18 cellular contexts compared by ENCODE assay signal in genomic region chr1:177914603-177915002, GRCh38. TPM values are rescaled to one million over a fixed set of nuclear protein-coding genes. Genes with fewer than 3 reads are reported as not detected.
DNase-seq lines count a peak whose midpoint lies in the region; TF ChIP-seq lines count a peak whose summit lies in the region.
"Had no signal": no experiment of that assay in that cellular context is flagged by ENCODE, and none has a peak within 500 bp of the region (broad histone marks: within the 10 kb centered on the region; RNA-seq: fewer than 3 reads in every experiment).

No MANE protein-coding gene starts in this region.

- no peaks in the 10 kb centered on the region for H3K36me3 ChIP-seq in testis (ENCODE audit: low read depth, missing control alignments)
- H3K36me3 ChIP-seq in spleen = no peaks in the 10 kb centered on the region

- no peaks in the 10 kb centered on the region for H3K27me3 ChIP-seq in testis
- H3K27me3 ChIP-seq in spleen (replicated peaks in 1 of 7) = no peaks in the 10 kb centered on the region

- H3K4me3 Mint-ChIP-seq in HFFc6 = no peak overlapping the region
- no peak overlapping the region for H3K4me3 Mint-ChIP-seq in T-helper 2 cell treated with Interferon-gamma antibody and Interleukin-4, amounts not matched to agents 5 μg/mL and 100 μg/mL, for 36 hours

- H3K4me1 ChIP-seq in testis (no peaks in the 10 kb centered on the region), spleen (no peaks in the 10 kb centered on the region)
- H3K4me1 ChIP-seq: Caco-2 had no signal

- H3K27ac ChIP-seq in epithelial cell of prostate (peak overlapping the region; percentile 78), testis (no peak overlapping the region), spleen (no peak overlapping the region)

- H3K4me3 ChIP-seq in testis (no peak overlapping the region), spleen (no peak overlapping the region)

- H3K27ac Mint-ChIP-seq in HFFc6 = no peak overlapping the region
- no peak overlapping the region for H3K27ac Mint-ChIP-seq in T-helper 2 cell treated with Interferon-gamma antibody and Interleukin-4, amounts not matched to agents 5 μg/mL and 100 μg/mL, for 36 hours

- no peak for TF ChIP-seq CTCF in HFFc6 (IDR thresholded peaks at IDR 0.05)
- no peak for TF ChIP-seq CTCF in testis (IDR thresholded peaks at IDR 0.05)
- no peak for TF ChIP-seq CTCF in spleen (IDR thresholded peaks at IDR 0.05 in 8 of 11, conservative IDR thresholded peaks at IDR 0.05 in 3 of 11)

- H3K9me3 ChIP-seq in testis = no peaks in the 10 kb centered on the region
- no peaks in the 10 kb centered on the region for H3K9me3 ChIP-seq in spleen
- H3K9me3 ChIP-seq: Caco-2 had no signal

- 92 to 94% methylated on average over 7 of the region's 7 CpGs for WGBS in testis, 2 donors
- 71 to 81% (median 79%) methylated on average over 7 of the region's 7 CpGs for WGBS in spleen, 5 donors

- no peaks in the 10 kb centered on the region for H3K9me3 Mint-ChIP-seq in HFFc6
- H3K9me3 Mint-ChIP-seq in T-helper 2 cell treated with Interferon-gamma antibody and Interleukin-4, amounts not matched to agents 5 μg/mL and 100 μg/mL, for 36 hours = no peaks in the 10 kb centered on the region

- DNase-seq in HFFc6 = peak; percentile 1
- peak; percentile 4 for DNase-seq in RPMI7951 (ENCODE audit: low read depth)
- peak; percentile 34 for DNase-seq in epithelial cell of prostate (ENCODE audit: low read depth, low spot score)
- DNase-seq in testis = no peak
- no peak for DNase-seq in NCI-H1436 (lab: John Stamatoyannopoulos, UW)
- DNase-seq in T-helper 2 cell treated with Interferon-gamma antibody and Interleukin-4, amounts not matched to agents 5 μg/mL and 100 μg/mL, for 36 hours (ENCODE audit: low spot score) = no peak
- no peak for DNase-seq in spleen
- DNase-seq: Caco-2, DMS53, GOT3, Karpas-422, MM.1S, NCI-H1092 treated with DMSO at 0.1 percent for 48 hours, NCI-H1694, NCI-H2107, NCI-H2227 treated with DMSO at 0.1 percent for 48 hours, NCI-H524, Right ventricle myocardium superior had no signal

- TF ChIP-seq POLR2A in testis (IDR thresholded peaks at IDR 0.05) = no peak
- no peak for TF ChIP-seq POLR2A in spleen (IDR thresholded peaks at IDR 0.05)

- intact Hi-C loops in testis (cut with DNase I; ENCODE audit: low total_unique reads) (no loop called here), spleen (cut with DNase I; ENCODE audit: low total_unique reads) (no loop called here)

- no peaks in the 10 kb centered on the region; the same call in 1 of the 2 replicates for H3K4me1 Mint-ChIP-seq in HFFc6 (ENCODE audit: low read depth)
- H3K4me1 Mint-ChIP-seq in T-helper 2 cell treated with Interferon-gamma antibody and Interleukin-4, amounts not matched to agents 5 μg/mL and 100 μg/mL, for 36 hours (ENCODE audit: low read depth) = no peaks in the 10 kb centered on the region

- H3K36me3 Mint-ChIP-seq in HFFc6 (ENCODE audit: low read depth) = no peaks in the 10 kb centered on the region
- H3K36me3 Mint-ChIP-seq in T-helper 2 cell treated with Interferon-gamma antibody and Interleukin-4, amounts not matched to agents 5 μg/mL and 100 μg/mL, for 36 hours (ENCODE audit: low read depth) = no peaks in the 10 kb centered on the region

- H3K27me3 Mint-ChIP-seq in HFFc6 (ENCODE audit: insufficient read depth) = peaks cover 5% of the 10 kb centered on the region; the same call in 1 of the 2 replicates
- no peaks in the 10 kb centered on the region for H3K27me3 Mint-ChIP-seq in T-helper 2 cell treated with Interferon-gamma antibody and Interleukin-4, amounts not matched to agents 5 μg/mL and 100 μg/mL, for 36 hours (ENCODE audit: low read depth)

RNA-seq across cellular contexts. Expression of gene SEC16B, which starts 55.3 kb away (rescaled TPM):
- total RNA-seq in HFFc6 (2021; fragmentation: NEBNext Ultra II Directional; extraction: Animal tissue kit (Norgen Biotek cat#: 25700)) = 1 to 10 TPM; 1.7 to 3.2 (median 2.0) TPM
- 0.48 and 1.2 TPM in 2 replicates for total RNA-seq in RPMI7951 (2014; rRNA removed; shearing (Covaris generic))
- total RNA-seq in testis = 1 to 10 TPM; 4.8 to 5.9 TPM
- 4.3 TPM for polyA plus RNA-seq in testis (ENCODE audit: insufficient read depth, low read depth, low replicate concordance)
- 10 to 100 TPM in 2 of 7 donors, 1 to 10 TPM in 5; 3.3 to 15.4 (median 8.1) TPM for total RNA-seq in spleen
- polyA plus RNA-seq in spleen = 1 to 10 TPM; 2.9 to 8.6 (median 7.4) TPM

Comparison
In these comparisons a context has a peak if more than half of its experiments do, and no peak if none do; other contexts are left out.
1. DNase-seq: peak in HFFc6 (single experiment), RPMI7951 (single experiment) and epithelial cell of prostate (single experiment); none in testis (single experiment), NCI-H1436 (single experiment), T-helper 2 cell treated with Interferon-gamma antibody and Interleukin-4, amounts not matched to agents 5 μg/mL and 100 μg/mL, for 36 hours (single experiment) and spleen (single experiment).